10 cellular contexts compared by ENCODE assay signal in the genomic region with DNA sequence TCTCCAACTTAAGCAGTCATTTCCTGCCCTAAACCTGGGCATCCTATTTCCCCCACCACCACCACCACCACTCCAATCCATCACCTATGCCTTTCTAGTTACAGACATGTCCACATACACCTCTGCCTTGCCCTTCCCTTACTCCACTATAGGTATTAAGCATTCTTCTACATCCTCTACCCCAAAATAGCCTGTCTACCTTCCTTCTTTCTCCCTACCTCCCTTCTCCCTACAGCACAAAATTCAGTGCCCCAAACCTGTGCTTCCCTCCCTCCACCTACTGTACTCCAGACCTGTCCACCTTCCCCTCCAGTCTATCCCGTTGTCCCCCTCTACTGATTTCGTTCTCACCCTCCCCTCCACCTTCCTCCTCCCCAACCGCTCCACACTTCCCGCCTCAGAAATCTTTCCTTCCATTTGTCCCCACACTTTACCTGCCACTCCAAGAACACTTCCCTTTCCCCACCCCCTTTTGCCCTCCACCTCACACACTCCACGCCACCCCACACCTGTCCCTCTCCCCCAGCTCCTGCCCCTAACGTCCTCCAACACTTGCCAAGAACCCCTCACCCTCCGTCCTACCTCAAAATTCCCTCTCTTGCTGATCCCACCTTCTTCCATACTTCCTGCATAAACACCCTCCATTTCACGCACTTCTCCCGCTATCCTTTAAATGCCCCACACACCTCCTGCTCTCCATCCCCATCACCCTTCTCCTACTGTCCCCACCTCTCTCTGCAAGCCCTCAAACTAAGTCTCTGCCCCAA. TPM values are rescaled to one million over a fixed set of nuclear protein-coding genes. Genes with fewer than 3 reads are reported as not detected.
DNase-seq lines count a peak whose midpoint lies in the region; ATAC-seq, FAIRE-seq and TF ChIP-seq lines count a peak whose summit lies in the region.
"Had no signal": no experiment of that assay in that cellular context is flagged by ENCODE, and none has a peak within 500 bp of the region (broad histone marks: within the 10 kb centered on the region; RNA-seq: fewer than 3 reads in every experiment).

No MANE protein-coding gene starts in this region.

- DNase-seq in cardiac muscle cell (ENCODE audit: low read depth in 1 of 2, low spot score in 1 of 2) (no peak), cardiac septum (ENCODE audit: low spot score) (no peak), left kidney (ENCODE audit: low read depth, low spot score) (peak; percentile 7), thyroid gland (no peak), anterior cingulate cortex (lab: John Stamatoyannopoulos, UW) (no peak), HTR-8/SVneo (ENCODE audit: insufficient read length, low spot score) (no peak)
- DNase-seq in activated T-helper 1 cell treated with anti-CD3 and anti-CD28 coated beads, Interleukin-12 subunit alpha, Interleukin-12 subunit beta, Interleukin-2, Interleukin-4 antibody, amounts not matched to agents 30 ng/mL and 10 ng/mL and 1 ng/mL, durations not matched to agents 14 hours and 24 hours and 36 hours (ENCODE audit: low spot score): no peak

- ATAC-seq in GM19397 (IDR thresholded peaks at IDR 0.05; ENCODE audit: unreplicated experiment): no peak

- no peak overlapping the region for H3K27ac ChIP-seq in cardiac muscle cell
- no peak overlapping the region for H3K27ac ChIP-seq in thyroid gland
- H3K27ac ChIP-seq: epithelial cell of prostate had no signal

- H3K36me3 Mint-ChIP-seq in activated T-helper 1 cell treated with anti-CD3 and anti-CD28 coated beads, Interleukin-12 subunit alpha, Interleukin-12 subunit beta, Interleukin-2, Interleukin-4 antibody, amounts not matched to agents 30 ng/mL and 10 ng/mL and 1 ng/mL, durations not matched to agents 14 hours and 24 hours and 36 hours (ENCODE audit: low read depth): no peaks in the 10 kb centered on the region

- peak overlapping the region; percentile 86 for H3K4me3 Mint-ChIP-seq in activated T-helper 1 cell treated with anti-CD3 and anti-CD28 coated beads, Interleukin-12 subunit alpha, Interleukin-12 subunit beta, Interleukin-2, Interleukin-4 antibody, amounts not matched to agents 30 ng/mL and 10 ng/mL and 1 ng/mL, durations not matched to agents 14 hours and 24 hours and 36 hours

- intact Hi-C loops in cardiac septum (cut with DNase I): loop anchor here (5.0 kb wide), 1 partner anchor 75 kb away; no protein-coding TSS in a partner anchor
- intact Hi-C loops in activated T-helper 1 cell treated with anti-CD3 and anti-CD28 coated beads, Interleukin-12 subunit alpha, Interleukin-12 subunit beta, Interleukin-2, Interleukin-4 antibody, amounts not matched to agents 30 ng/mL and 10 ng/mL and 1 ng/mL, durations not matched to agents 14 hours and 24 hours and 36 hours (cut with micrococcal nuclease): loop anchor here (5.0 kb wide), 3 partner anchors 35 to 1175 kb away; partner anchors contain the start of gene TTLL11
- intact Hi-C loops in thyroid gland (cut with DNase I): no loop called here

- peaks cover 7% of the 10 kb centered on the region for H3K27me3 Mint-ChIP-seq in activated T-helper 1 cell treated with anti-CD3 and anti-CD28 coated beads, Interleukin-12 subunit alpha, Interleukin-12 subunit beta, Interleukin-2, Interleukin-4 antibody, amounts not matched to agents 30 ng/mL and 10 ng/mL and 1 ng/mL, durations not matched to agents 14 hours and 24 hours and 36 hours (ENCODE audit: insufficient read depth)

- WGBS in thyroid gland, 2 donors: 42 to 48% methylated on average over 9 of the region's 9 CpGs

- H3K9me3 ChIP-seq in cardiac muscle cell (ENCODE audit: low read depth) (no peaks in the 10 kb centered on the region), thyroid gland (no peaks in the 10 kb centered on the region)

- H3K36me3 ChIP-seq in cardiac muscle cell (no peaks in the 10 kb centered on the region), thyroid gland (no peaks in the 10 kb centered on the region)

- TF ChIP-seq CTCF in cardiac muscle cell (IDR thresholded peaks at IDR 0.05; ENCODE audit: low read depth, low read length) (no peak), thyroid gland (IDR thresholded peaks at IDR 0.05) (no peak)

- no peaks in the 10 kb centered on the region for H3K4me1 ChIP-seq in cardiac muscle cell (ENCODE audit: low read depth)
- peaks cover 18 to 22% of the 10 kb centered on the region in 2 donors for H3K4me1 ChIP-seq in thyroid gland

- H3K27ac Mint-ChIP-seq in activated T-helper 1 cell treated with anti-CD3 and anti-CD28 coated beads, Interleukin-12 subunit alpha, Interleukin-12 subunit beta, Interleukin-2, Interleukin-4 antibody, amounts not matched to agents 30 ng/mL and 10 ng/mL and 1 ng/mL, durations not matched to agents 14 hours and 24 hours and 36 hours: peak overlapping the region; percentile 49

- H3K4me1 Mint-ChIP-seq in activated T-helper 1 cell treated with anti-CD3 and anti-CD28 coated beads, Interleukin-12 subunit alpha, Interleukin-12 subunit beta, Interleukin-2, Interleukin-4 antibody, amounts not matched to agents 30 ng/mL and 10 ng/mL and 1 ng/mL, durations not matched to agents 14 hours and 24 hours and 36 hours (ENCODE audit: low read depth): peaks cover 6% of the 10 kb centered on the region

- no peak for FAIRE-seq in HTR-8/SVneo (lab: Jason Lieb, UNC)
- FAIRE-seq: GM19239 had no signal

- TF ChIP-seq POLR2A in thyroid gland (IDR thresholded peaks at IDR 0.05): no peak

- H3K27me3 ChIP-seq in cardiac muscle cell: no peaks in the 10 kb centered on the region
- H3K27me3 ChIP-seq in thyroid gland: no peaks in the 10 kb centered on the region

- H3K4me3 ChIP-seq in cardiac muscle cell (peak overlapping the region; percentile 100), thyroid gland (replicated peaks in 1 of 3) (peak overlapping the region in 2 of 3 donors; percentile 73 to 78)

- H3K9me3 Mint-ChIP-seq in activated T-helper 1 cell treated with anti-CD3 and anti-CD28 coated beads, Interleukin-12 subunit alpha, Interleukin-12 subunit beta, Interleukin-2, Interleukin-4 antibody, amounts not matched to agents 30 ng/mL and 10 ng/mL and 1 ng/mL, durations not matched to agents 14 hours and 24 hours and 36 hours: no peaks in the 10 kb centered on the region

RNA-seq across cellular contexts. Expression of gene STRBP, which starts 1.5 kb away (rescaled TPM):
- total RNA-seq in cardiac muscle cell (22.5 and 34.1 TPM in 2 replicates), cardiac septum (16.1 TPM), thyroid gland (10 to 100 TPM; 29.3 to 52.2 (median 43.9) TPM)
- polyA plus RNA-seq in cardiac muscle cell: 42.9 and 59.8 TPM in 2 replicates
- total RNA-seq in activated T-helper 1 cell treated with anti-CD3 and anti-CD28 coated beads, Interleukin-12 subunit alpha, Interleukin-12 subunit beta, Interleukin-2, Interleukin-4 antibody, amounts not matched to agents 30 ng/mL and 10 ng/mL and 1 ng/mL, durations not matched to agents 14 hours and 24 hours and 36 hours: 22.1 and 24.2 TPM in 2 replicates
